Comparison of ENCODE assay signal across 10 cellular contexts in the genomic region with DNA sequence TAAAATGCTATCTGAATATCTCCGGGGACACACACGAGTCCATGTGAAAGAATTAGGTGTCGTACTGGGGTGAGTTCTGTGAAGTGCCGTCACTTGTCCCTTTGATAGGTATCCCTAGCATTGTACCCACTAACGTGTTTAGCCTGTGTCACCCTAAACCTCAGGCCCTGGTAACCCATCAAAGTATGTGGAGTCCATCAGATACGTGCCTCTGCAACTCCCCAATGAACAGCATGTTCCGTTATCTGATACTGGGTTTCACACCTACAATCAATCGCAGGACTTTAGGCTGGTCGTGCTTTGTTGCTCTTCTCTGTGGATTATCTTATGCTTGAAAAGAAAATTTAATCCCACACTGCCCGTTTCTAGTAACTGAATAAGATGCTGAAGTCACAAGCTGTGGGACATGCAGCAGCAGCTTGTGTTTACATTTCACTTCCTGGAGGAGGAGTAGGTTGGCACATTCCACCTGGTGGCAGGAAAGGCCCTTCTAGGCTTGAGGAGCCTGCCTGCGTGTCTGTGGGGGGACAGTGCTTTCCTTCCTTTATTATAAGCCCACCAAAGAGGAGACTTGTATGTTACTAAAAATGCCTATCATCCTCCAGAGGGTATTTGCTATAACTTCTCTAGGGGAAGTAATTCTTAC.
A peak's percentile ranks its signal among the peaks of the same experiment; 100 is the strongest.
DNase-seq lines count a peak whose midpoint lies in the region; ATAC-seq and TF ChIP-seq lines count a peak whose summit lies in the region.
"Had no signal": no experiment of that assay in that cellular context is flagged by ENCODE, and none has a peak within 500 bp of the region (broad histone marks: within the 10 kb centered on the region; RNA-seq: fewer than 3 reads in every experiment).

No MANE protein-coding gene starts in this region.

- POLR2A ChIA-PET in AG04449 (lab: Yijun Ruan, JAX) (no interaction called here), HEK293 (lab: Yijun Ruan, JAX) (no interaction called here)

- H3K4me1 ChIP-seq in HEK293 (ENCODE audit: control insufficient read depth, insufficient read depth, low read length) (no peaks in the 10 kb centered on the region; the same call in 1 of the 2 replicates), breast epithelium (no peaks in the 10 kb centered on the region)

- H3K4me3 ChIP-seq in AG04449 (ENCODE audit: low read depth, low read length): no peak overlapping the region
- no peak overlapping the region for H3K4me3 ChIP-seq in HEK293 (ENCODE audit: low read depth, low read length)
- H3K4me3 ChIP-seq in breast epithelium: no peak overlapping the region

- DNase-seq in AG04449 (ENCODE audit: low read depth, low spot score): no peak
- DNase-seq in breast epithelium (ENCODE audit: low spot score in 2 of 2): no peak
- DNase-seq in lung microvascular endothelial cell (ENCODE audit: low read depth in 2 of 2): peak; percentile 33 to 70
- no peak for DNase-seq in AG08395 (ENCODE audit: low spot score)
- no peak for DNase-seq in NCI-H128 (lab: John Stamatoyannopoulos, UW; ENCODE audit: unreplicated experiment)
- DNase-seq in NCI-H446 (lab: John Stamatoyannopoulos, UW): no peak
- DNase-seq: HCEC 1CT; stimulated activated CD4-positive, alpha-beta T cell treated with anti-CD3 and anti-CD28 coated beads, Interleukin-12 subunit alpha, Interleukin-12 subunit beta, amount 100 ng/mL, for 4 hours had no signal

- H3K27me3 ChIP-seq in breast epithelium: no peaks in the 10 kb centered on the region

- H3K27ac ChIP-seq in HEK293 (ENCODE audit: extremely low read depth, low read depth, low read length) (no peak overlapping the region), breast epithelium (peak overlapping the region; percentile 50 to 60)

- CTCF ChIA-PET in AG04449 (lab: Yijun Ruan, JAX): interaction anchor here (1.4 kb wide), 1 partner anchor 280 kb away, joined by 3 read pairs; no protein-coding TSS in a partner anchor
- CTCF ChIA-PET in HEK293 (lab: Yijun Ruan, JAX): interaction anchor here (0.6 to 1.0 kb wide), 2 partner anchors 8 to 480 kb away, joined by 3 read pairs; no protein-coding TSS in a partner anchor

- H3K9me3 ChIP-seq in HEK293 (ENCODE audit: control insufficient read depth, insufficient read depth, low read depth, low read length) (no peaks in the 10 kb centered on the region), breast epithelium (no peaks in the 10 kb centered on the region)

- no peak for TF ChIP-seq POLR2A in breast epithelium (IDR thresholded peaks at IDR 0.05)

- TF ChIP-seq CTCF in AG04449 (IDR thresholded peaks at IDR 0.05; ENCODE audit: insufficient read depth, low read length, missing control alignments) (peak; percentile 8), HEK293 (tag by site-specific recombination; IDR thresholded peaks at IDR 0.05) (no peak), breast epithelium (IDR thresholded peaks at IDR 0.05) (no peak)

- no peak for ATAC-seq in GM18909 (IDR thresholded peaks at IDR 0.05; ENCODE audit: poor library complexity, unreplicated experiment)

- peaks cover 0 to 9% of the 10 kb centered on the region in 2 experiments; a peak in 1 of 3 replicates for H3K36me3 ChIP-seq in HEK293 (ENCODE audit: control insufficient read depth in 2 of 2, insufficient read depth in 1 of 2, low read length in 2 of 2)
- no peaks in the 10 kb centered on the region for H3K36me3 ChIP-seq in breast epithelium

- intact Hi-C loops in breast epithelium (cut with DNase I; ENCODE audit: low total_unique reads): no loop called here

TF ChIP-seq in HEK293, 187 proteins besides CTCF, POLR2A, EP300 and RAD21:
- TF ChIP-seq, protein P1, sequence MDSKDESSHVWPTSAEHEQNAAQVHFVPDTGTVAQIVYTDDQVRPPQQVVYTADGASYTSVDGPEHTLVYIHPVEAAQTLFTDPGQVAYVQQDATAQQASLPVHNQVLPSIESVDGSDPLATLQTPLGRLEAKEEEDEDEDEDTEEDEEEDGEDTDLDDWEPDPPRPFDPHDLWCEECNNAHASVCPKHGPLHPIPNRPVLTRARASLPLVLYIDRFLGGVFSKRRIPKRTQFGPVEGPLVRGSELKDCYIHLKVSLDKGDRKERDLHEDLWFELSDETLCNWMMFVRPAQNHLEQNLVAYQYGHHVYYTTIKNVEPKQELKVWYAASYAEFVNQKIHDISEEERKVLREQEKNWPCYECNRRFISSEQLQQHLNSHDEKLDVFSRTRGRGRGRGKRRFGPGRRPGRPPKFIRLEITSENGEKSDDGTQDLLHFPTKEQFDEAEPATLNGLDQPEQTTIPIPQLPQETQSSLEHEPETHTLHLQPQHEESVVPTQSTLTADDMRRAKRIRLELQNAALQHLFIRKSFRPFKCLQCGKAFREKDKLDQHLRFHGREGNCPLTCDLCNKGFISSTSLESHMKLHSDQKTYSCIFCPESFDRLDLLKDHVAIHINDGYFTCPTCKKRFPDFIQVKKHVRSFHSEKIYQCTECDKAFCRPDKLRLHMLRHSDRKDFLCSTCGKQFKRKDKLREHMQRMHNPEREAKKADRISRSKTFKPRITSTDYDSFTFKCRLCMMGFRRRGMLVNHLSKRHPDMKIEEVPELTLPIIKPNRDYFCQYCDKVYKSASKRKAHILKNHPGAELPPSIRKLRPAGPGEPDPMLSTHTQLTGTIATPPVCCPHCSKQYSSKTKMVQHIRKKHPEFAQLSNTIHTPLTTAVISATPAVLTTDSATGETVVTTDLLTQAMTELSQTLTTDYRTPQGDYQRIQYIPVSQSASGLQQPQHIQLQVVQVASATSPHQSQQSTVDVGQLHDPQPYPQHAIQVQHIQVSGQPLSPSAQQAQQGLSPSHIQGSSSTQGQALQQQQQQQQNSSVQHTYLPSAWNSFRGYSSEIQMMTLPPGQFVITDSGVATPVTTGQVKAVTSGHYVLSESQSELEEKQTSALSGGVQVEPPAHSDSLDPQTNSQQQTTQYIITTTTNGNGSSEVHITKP (tag by site-specific recombination; IDR thresholded peaks at IDR 0.05): peak; percentile 25; the same call in 1 of the 2 replicates
- TF ChIP-seq, protein P2, sequence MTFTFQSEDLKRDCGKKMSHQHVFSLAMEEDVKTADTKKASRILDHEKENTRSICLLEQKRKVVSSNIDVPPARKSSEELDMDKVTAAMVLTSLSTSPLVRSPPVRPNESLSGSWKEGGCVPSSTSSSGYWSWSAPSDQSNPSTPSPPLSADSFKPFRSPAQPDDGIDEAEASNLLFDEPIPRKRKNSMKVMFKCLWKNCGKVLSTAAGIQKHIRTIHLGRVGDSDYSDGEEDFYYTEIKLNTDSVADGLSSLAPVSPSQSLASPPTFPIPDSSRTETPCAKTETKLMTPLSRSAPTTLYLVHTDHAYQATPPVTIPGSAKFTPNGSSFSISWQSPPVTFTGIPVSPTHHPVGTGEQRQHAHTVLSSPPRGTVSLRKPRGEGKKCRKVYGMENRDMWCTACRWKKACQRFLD (tag by site-specific recombination; IDR thresholded peaks at IDR 0.05): no peak
- no peak for TF ChIP-seq ZNF658 (tag by site-specific recombination; IDR thresholded peaks at IDR 0.05)
- TF ChIP-seq ZNF133 (tag by site-specific recombination; IDR thresholded peaks at IDR 0.05): no peak
- TF ChIP-seq ZNF292 (tag by site-specific recombination; IDR thresholded peaks at IDR 0.05; ENCODE audit: borderline replicate concordance, low read depth): no peak
- no peak for TF ChIP-seq ZNF184 (tag by site-specific recombination; IDR thresholded peaks at IDR 0.05)
- TF ChIP-seq EGR2 (tag by site-specific recombination; IDR thresholded peaks at IDR 0.05; ENCODE audit: low read depth): peak; percentile 7; the same call in 1 of the 2 replicates
- TF ChIP-seq, protein P3, sequence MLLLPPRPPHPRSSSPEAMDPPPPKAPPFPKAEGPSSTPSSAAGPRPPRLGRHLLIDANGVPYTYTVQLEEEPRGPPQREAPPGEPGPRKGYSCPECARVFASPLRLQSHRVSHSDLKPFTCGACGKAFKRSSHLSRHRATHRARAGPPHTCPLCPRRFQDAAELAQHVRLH (tag by site-specific recombination; IDR thresholded peaks at IDR 0.05): no peak
- TF ChIP-seq ZNF560 (tag by site-specific recombination; IDR thresholded peaks at IDR 0.05; ENCODE audit: borderline replicate concordance): no peak

Comparison
In these comparisons a context has a peak if more than half of its experiments do, and no peak if none do; other contexts are left out.
1. DNase-seq: peak in lung microvascular endothelial cell (2 of 2); none in AG04449 (single experiment), breast epithelium (0 of 2), AG08395 (single experiment), NCI-H128 (single experiment) and NCI-H446 (0 of 2).